In genomic region chr14:35406090-35406489, GRCh38 we compare ENCODE assay signal across 9 cellular contexts. TPM values are rescaled to one million over a fixed set of nuclear protein-coding genes. Genes with fewer than 3 reads are reported as not detected.
A peak's percentile ranks its signal among the peaks of the same experiment; 100 is the strongest.
DNase-seq lines count a peak whose midpoint lies in the region; ATAC-seq and TF ChIP-seq lines count a peak whose summit lies in the region.
"Had no signal": no experiment of that assay in that cellular context is flagged by ENCODE, and none has a peak within 500 bp of the region (broad histone marks: within the 10 kb centered on the region; RNA-seq: fewer than 3 reads in every experiment).

No MANE protein-coding gene starts in this region.

- peak overlapping the region in 1 of 2 donors; percentile 93 for H3K9ac ChIP-seq in liver (ENCODE audit: low read depth in 1 of 2, low read length in 2 of 2)
- H3K9ac ChIP-seq in stomach smooth muscle (ENCODE audit: low read length in 2 of 2): no peak overlapping the region

- peak overlapping the region; percentile 97 for H3K27ac Mint-ChIP-seq in T-helper 1 cell treated with Interleukin-12 subunit alpha and Interleukin-12 subunit beta and Interleukin-4 antibody, amounts not matched to agents 30 μg/mL and 1 μg/mL, for 36 hours
- peak overlapping the region; percentile 98 for H3K27ac Mint-ChIP-seq in activated T-helper 1 cell treated with anti-CD3 and anti-CD28 coated beads, Interleukin-12 subunit alpha, Interleukin-12 subunit beta, Interleukin-2, Interleukin-4 antibody, amounts not matched to agents 30 ng/mL and 10 ng/mL and 1 ng/mL, durations not matched to agents 14 hours and 24 hours and 36 hours

- H3K4me3 ChIP-seq in liver (ENCODE audit: low read depth in 1 of 3, low read length in 3 of 3) (peak overlapping the region in 1 of 3 donors; percentile 82), stomach smooth muscle (ENCODE audit: low read length in 2 of 2) (peak overlapping the region in 1 of 2 donors; percentile 89), brain microvascular endothelial cell (ENCODE audit: low read depth, low read length) (no peak overlapping the region)

- H3K27me3 Mint-ChIP-seq in T-helper 1 cell treated with Interleukin-12 subunit alpha and Interleukin-12 subunit beta and Interleukin-4 antibody, amounts not matched to agents 30 μg/mL and 1 μg/mL, for 36 hours (ENCODE audit: low read depth): no peaks in the 10 kb centered on the region
- H3K27me3 Mint-ChIP-seq in activated T-helper 1 cell treated with anti-CD3 and anti-CD28 coated beads, Interleukin-12 subunit alpha, Interleukin-12 subunit beta, Interleukin-2, Interleukin-4 antibody, amounts not matched to agents 30 ng/mL and 10 ng/mL and 1 ng/mL, durations not matched to agents 14 hours and 24 hours and 36 hours (ENCODE audit: insufficient read depth): no peaks in the 10 kb centered on the region

- WGBS in liver: 30% methylated on average over 2 of the region's 2 CpGs

- H3K4me1 ChIP-seq in liver (ENCODE audit: control insufficient read depth in 4 of 4, insufficient read depth in 4 of 4, low read length in 3 of 4) (peaks cover 1 to 36% (median 17%) of the 10 kb centered on the region in 4 donors), stomach smooth muscle (ENCODE audit: control insufficient read depth, insufficient read depth, low read length) (peaks cover 36% of the 10 kb centered on the region)

- H3K27me3 ChIP-seq in liver (ENCODE audit: control insufficient read depth in 4 of 4, insufficient read depth in 4 of 4, low read length in 3 of 4) (no peaks in the 10 kb centered on the region), stomach smooth muscle (ENCODE audit: control insufficient read depth in 1 of 2, insufficient read depth in 2 of 2, low read length in 2 of 2) (no peaks in the 10 kb centered on the region), brain microvascular endothelial cell (replicated peaks) (no peaks in the 10 kb centered on the region)

- H3K36me3 Mint-ChIP-seq in T-helper 1 cell treated with Interleukin-12 subunit alpha and Interleukin-12 subunit beta and Interleukin-4 antibody, amounts not matched to agents 30 μg/mL and 1 μg/mL, for 36 hours (ENCODE audit: low read depth): peaks cover 28% of the 10 kb centered on the region
- peaks cover 26% of the 10 kb centered on the region for H3K36me3 Mint-ChIP-seq in activated T-helper 1 cell treated with anti-CD3 and anti-CD28 coated beads, Interleukin-12 subunit alpha, Interleukin-12 subunit beta, Interleukin-2, Interleukin-4 antibody, amounts not matched to agents 30 ng/mL and 10 ng/mL and 1 ng/mL, durations not matched to agents 14 hours and 24 hours and 36 hours (ENCODE audit: low read depth)

- H3K4me3 Mint-ChIP-seq in T-helper 1 cell treated with Interleukin-12 subunit alpha and Interleukin-12 subunit beta and Interleukin-4 antibody, amounts not matched to agents 30 μg/mL and 1 μg/mL, for 36 hours: peak overlapping the region; percentile 93
- H3K4me3 Mint-ChIP-seq in activated T-helper 1 cell treated with anti-CD3 and anti-CD28 coated beads, Interleukin-12 subunit alpha, Interleukin-12 subunit beta, Interleukin-2, Interleukin-4 antibody, amounts not matched to agents 30 ng/mL and 10 ng/mL and 1 ng/mL, durations not matched to agents 14 hours and 24 hours and 36 hours: peak overlapping the region; percentile 96

- no peak for TF ChIP-seq RAD21 in liver (IDR thresholded peaks at IDR 0.05)

- TF ChIP-seq CTCF in liver (IDR thresholded peaks at IDR 0.05; ENCODE audit: low read depth, low read length, missing input control): no peak
- no peak for TF ChIP-seq CTCF in brain microvascular endothelial cell (IDR thresholded peaks at IDR 0.05; ENCODE audit: low read depth, low read length, missing control alignments)

- peaks cover 23% of the 10 kb centered on the region for H3K4me1 Mint-ChIP-seq in T-helper 1 cell treated with Interleukin-12 subunit alpha and Interleukin-12 subunit beta and Interleukin-4 antibody, amounts not matched to agents 30 μg/mL and 1 μg/mL, for 36 hours (ENCODE audit: low read depth)
- H3K4me1 Mint-ChIP-seq in activated T-helper 1 cell treated with anti-CD3 and anti-CD28 coated beads, Interleukin-12 subunit alpha, Interleukin-12 subunit beta, Interleukin-2, Interleukin-4 antibody, amounts not matched to agents 30 ng/mL and 10 ng/mL and 1 ng/mL, durations not matched to agents 14 hours and 24 hours and 36 hours (ENCODE audit: low read depth): peaks cover 35% of the 10 kb centered on the region

- H3K27ac ChIP-seq in liver (ENCODE audit: low read depth in 1 of 2, low read length in 2 of 2) (peak overlapping the region; percentile 97 to 98), stomach smooth muscle (ENCODE audit: low read length) (peak overlapping the region; percentile 98), brain microvascular endothelial cell (no peak overlapping the region)

- intact Hi-C loops in activated T-helper 1 cell treated with anti-CD3 and anti-CD28 coated beads, Interleukin-12 subunit alpha, Interleukin-12 subunit beta, Interleukin-2, Interleukin-4 antibody, amounts not matched to agents 30 ng/mL and 10 ng/mL and 1 ng/mL, durations not matched to agents 14 hours and 24 hours and 36 hours (cut with micrococcal nuclease): no loop called here

- in situ Hi-C loops in brain microvascular endothelial cell (cut with HindIII; ENCODE audit: low pct_ligation_motif_present, low sequenced_read_pairs): loop anchor here (25.0 kb wide), 1 partner anchor 319 kb away; no protein-coding TSS in a partner anchor

- ATAC-seq in GM21717 (IDR thresholded peaks at IDR 0.05; ENCODE audit: unreplicated experiment): no peak

- no peaks in the 10 kb centered on the region for H3K9me3 Mint-ChIP-seq in T-helper 1 cell treated with Interleukin-12 subunit alpha and Interleukin-12 subunit beta and Interleukin-4 antibody, amounts not matched to agents 30 μg/mL and 1 μg/mL, for 36 hours
- H3K9me3 Mint-ChIP-seq in activated T-helper 1 cell treated with anti-CD3 and anti-CD28 coated beads, Interleukin-12 subunit alpha, Interleukin-12 subunit beta, Interleukin-2, Interleukin-4 antibody, amounts not matched to agents 30 ng/mL and 10 ng/mL and 1 ng/mL, durations not matched to agents 14 hours and 24 hours and 36 hours: no peaks in the 10 kb centered on the region

- DNase-seq in T-helper 1 cell (no peak), brain microvascular endothelial cell (no peak), COR-L47 (lab: John Stamatoyannopoulos, UW) (no peak)
- DNase-seq in activated T-helper 1 cell treated with anti-CD3 and anti-CD28 coated beads, Interleukin-12 subunit alpha, Interleukin-12 subunit beta, Interleukin-2, Interleukin-4 antibody, amounts not matched to agents 30 ng/mL and 10 ng/mL and 1 ng/mL, durations not matched to agents 14 hours and 24 hours and 36 hours (ENCODE audit: low spot score): no peak
- DNase-seq: effector CD8-positive, alpha-beta T cell had no signal

- H3K9me3 ChIP-seq in liver (ENCODE audit: control insufficient read depth in 4 of 4, low read length in 3 of 4) (no peaks in the 10 kb centered on the region), stomach smooth muscle (ENCODE audit: control insufficient read depth in 2 of 2, low read length in 2 of 2) (no peaks in the 10 kb centered on the region)

- H3K36me3 ChIP-seq in liver (ENCODE audit: control insufficient read depth in 4 of 4, insufficient read depth in 3 of 4, low read depth in 1 of 4, low read length in 3 of 4) (peaks cover 10 to 23% (median 17%) of the 10 kb centered on the region in 4 donors), stomach smooth muscle (ENCODE audit: control insufficient read depth in 2 of 2, insufficient read depth in 2 of 2, low read length in 2 of 2) (peaks cover 23 to 25% of the 10 kb centered on the region in 2 donors), brain microvascular endothelial cell (replicated peaks) (peaks cover 27% of the 10 kb centered on the region)

TF ChIP-seq in liver, 16 proteins besides CTCF, POLR2A, EP300 and RAD21 (continues in another document):
- TF ChIP-seq MAX (IDR thresholded peaks at IDR 0.05) (no peak), FOXA1 (IDR thresholded peaks at IDR 0.05) (no peak), NR2F2 (IDR thresholded peaks at IDR 0.05) (no peak), HNF4G (IDR thresholded peaks at IDR 0.05) (no peak), REST (IDR thresholded peaks at IDR 0.05) (no peak), TAF1 (conservative IDR thresholded peaks at IDR 0.05) (no peak), YY1 (IDR thresholded peaks at IDR 0.05) (no peak), EGR1 (IDR thresholded peaks at IDR 0.05; ENCODE audit: low read depth in 2 of 2) (no peak), HNF4A (conservative IDR thresholded peaks at IDR 0.05) (no peak), RXRA (IDR thresholded peaks at IDR 0.05) (no peak), SP1 (IDR thresholded peaks at IDR 0.05) (no peak)

RNA-seq across cellular contexts. Expression of gene NFKBIA, which starts 1.5 kb away (rescaled TPM):
- total RNA-seq in activated T-helper 1 cell treated with anti-CD3 and anti-CD28 coated beads, Interleukin-12 subunit alpha, Interleukin-12 subunit beta, Interleukin-2, Interleukin-4 antibody, amounts not matched to agents 30 ng/mL and 10 ng/mL and 1 ng/mL, durations not matched to agents 14 hours and 24 hours and 36 hours: 591 and 599 TPM in 2 replicates
- 100 to 1,000 TPM in 1 of 2 donors, 10 to 100 TPM in 1; 46.9 to 120 TPM for total RNA-seq in liver
- polyA plus RNA-seq in liver: 100 to 1,000 TPM in 1 of 2 donors, 10 to 100 TPM in 1; 52.9 to 204 TPM
